In the genomic region with DNA sequence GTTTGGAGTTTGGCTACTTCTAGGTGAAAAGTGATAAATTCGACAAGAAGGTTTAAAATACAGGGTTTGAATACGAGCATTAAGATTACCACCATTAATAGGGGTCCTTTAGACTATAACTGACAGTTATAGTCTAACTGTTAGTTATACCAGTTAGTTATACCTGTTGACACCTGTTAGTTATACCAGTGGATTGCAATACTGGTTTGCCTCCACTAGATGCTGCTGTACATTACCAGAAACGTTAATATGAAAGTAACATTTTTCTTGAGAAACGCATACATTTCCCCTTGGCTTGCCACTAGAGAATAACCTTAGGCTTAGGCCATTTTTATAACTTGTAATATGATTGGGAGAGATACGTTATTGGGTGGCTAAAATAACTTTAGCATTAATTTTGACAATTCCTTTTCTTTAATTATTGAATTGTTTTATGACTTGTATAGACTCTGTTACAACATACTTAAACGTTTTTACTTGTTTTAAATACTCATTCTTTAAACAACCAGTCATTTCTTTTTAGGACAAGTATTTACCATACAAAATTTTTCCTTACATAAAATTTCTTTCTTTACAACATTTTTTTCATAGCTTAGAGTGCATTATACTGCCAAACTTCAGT, we compare ENCODE assay signal across 8 cellular contexts.
A peak's percentile ranks its signal among the peaks of the same experiment; 100 is the strongest.
DNase-seq lines count a peak whose midpoint lies in the region; ATAC-seq and TF ChIP-seq lines count a peak whose summit lies in the region.

No MANE protein-coding gene starts in this region.

- 50 to 61% methylated on average over 6 of the region's 6 CpGs for WGBS in gastroesophageal sphincter (ENCODE audit: low coverage in 1 of 2), 2 donors

- no peak overlapping the region for H3K4me3 ChIP-seq in gastroesophageal sphincter

- no peaks in the 10 kb centered on the region for H3K36me3 ChIP-seq in gastroesophageal sphincter

- TF ChIP-seq EP300 in gastroesophageal sphincter (IDR thresholded peaks at IDR 0.05) = no peak

- TF ChIP-seq POLR2A in gastroesophageal sphincter (IDR thresholded peaks at IDR 0.05) = no peak

- no peaks in the 10 kb centered on the region for H3K4me1 ChIP-seq in gastroesophageal sphincter

- peak; percentile 0 for DNase-seq in COR-L47 (lab: John Stamatoyannopoulos, UW)
- DNase-seq in kidney glomerular epithelial cell (lab: John Stamatoyannopoulos, UW) = peak; percentile 13

- ATAC-seq in GM19328 (IDR thresholded peaks at IDR 0.05; ENCODE audit: unreplicated experiment) (peak; percentile 69), HG03442 (IDR thresholded peaks at IDR 0.05; ENCODE audit: unreplicated experiment) (peak; percentile 79), SK-N-SH treated with all-trans-retinoic acid at 6 μM for 48 hours (peak; percentile 57), GM19452 (IDR thresholded peaks at IDR 0.05; ENCODE audit: unreplicated experiment) (no peak), gastroesophageal sphincter (no peak), HG03108 (IDR thresholded peaks at IDR 0.05; ENCODE audit: unreplicated experiment) (no peak)

- H3K27ac ChIP-seq in gastroesophageal sphincter = no peak overlapping the region

- H3K9me3 ChIP-seq in gastroesophageal sphincter = peaks cover 0 to 54% (median 2%) of the 10 kb centered on the region in 3 donors

- no peaks in the 10 kb centered on the region for H3K27me3 ChIP-seq in gastroesophageal sphincter

- TF ChIP-seq CTCF in gastroesophageal sphincter (IDR thresholded peaks at IDR 0.05) = peak in 1 of 4 experiments; percentile 26

TF ChIP-seq in SK-N-SH treated with all-trans-retinoic acid at 6 μM for 48 hours, 23 proteins besides CTCF, POLR2A, EP300 and RAD21:
- TF ChIP-seq, protein P1, sequence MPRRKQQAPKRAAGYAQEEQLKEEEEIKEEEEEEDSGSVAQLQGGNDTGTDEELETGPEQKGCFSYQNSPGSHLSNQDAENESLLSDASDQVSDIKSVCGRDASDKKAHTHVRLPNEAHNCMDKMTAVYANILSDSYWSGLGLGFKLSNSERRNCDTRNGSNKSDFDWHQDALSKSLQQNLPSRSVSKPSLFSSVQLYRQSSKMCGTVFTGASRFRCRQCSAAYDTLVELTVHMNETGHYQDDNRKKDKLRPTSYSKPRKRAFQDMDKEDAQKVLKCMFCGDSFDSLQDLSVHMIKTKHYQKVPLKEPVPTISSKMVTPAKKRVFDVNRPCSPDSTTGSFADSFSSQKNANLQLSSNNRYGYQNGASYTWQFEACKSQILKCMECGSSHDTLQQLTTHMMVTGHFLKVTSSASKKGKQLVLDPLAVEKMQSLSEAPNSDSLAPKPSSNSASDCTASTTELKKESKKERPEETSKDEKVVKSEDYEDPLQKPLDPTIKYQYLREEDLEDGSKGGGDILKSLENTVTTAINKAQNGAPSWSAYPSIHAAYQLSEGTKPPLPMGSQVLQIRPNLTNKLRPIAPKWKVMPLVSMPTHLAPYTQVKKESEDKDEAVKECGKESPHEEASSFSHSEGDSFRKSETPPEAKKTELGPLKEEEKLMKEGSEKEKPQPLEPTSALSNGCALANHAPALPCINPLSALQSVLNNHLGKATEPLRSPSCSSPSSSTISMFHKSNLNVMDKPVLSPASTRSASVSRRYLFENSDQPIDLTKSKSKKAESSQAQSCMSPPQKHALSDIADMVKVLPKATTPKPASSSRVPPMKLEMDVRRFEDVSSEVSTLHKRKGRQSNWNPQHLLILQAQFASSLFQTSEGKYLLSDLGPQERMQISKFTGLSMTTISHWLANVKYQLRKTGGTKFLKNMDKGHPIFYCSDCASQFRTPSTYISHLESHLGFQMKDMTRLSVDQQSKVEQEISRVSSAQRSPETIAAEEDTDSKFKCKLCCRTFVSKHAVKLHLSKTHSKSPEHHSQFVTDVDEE (CRISPR knock-in tag; IDR thresholded peaks at IDR 0.05) = no peak
- TF ChIP-seq PPARA (CRISPR knock-in tag; IDR thresholded peaks at IDR 0.05; ENCODE audit: borderline replicate concordance) (no peak), TCF4 (CRISPR knock-in tag; IDR thresholded peaks at IDR 0.05; ENCODE audit: borderline replicate concordance) (no peak), ZNF8 (CRISPR knock-in tag; IDR thresholded peaks at IDR 0.05) (no peak)

Comparison
In these comparisons a context has a peak if more than half of its experiments do, and no peak if none do; other contexts are left out.
1. ATAC-seq: peak in GM19328 (single experiment), HG03442 (single experiment) and SK-N-SH treated with all-trans-retinoic acid at 6 μM for 48 hours (single experiment); none in GM19452 (single experiment), gastroesophageal sphincter (single experiment) and HG03108 (single experiment).